Comparison of ENCODE assay signal across 8 cellular contexts in the genomic region with DNA sequence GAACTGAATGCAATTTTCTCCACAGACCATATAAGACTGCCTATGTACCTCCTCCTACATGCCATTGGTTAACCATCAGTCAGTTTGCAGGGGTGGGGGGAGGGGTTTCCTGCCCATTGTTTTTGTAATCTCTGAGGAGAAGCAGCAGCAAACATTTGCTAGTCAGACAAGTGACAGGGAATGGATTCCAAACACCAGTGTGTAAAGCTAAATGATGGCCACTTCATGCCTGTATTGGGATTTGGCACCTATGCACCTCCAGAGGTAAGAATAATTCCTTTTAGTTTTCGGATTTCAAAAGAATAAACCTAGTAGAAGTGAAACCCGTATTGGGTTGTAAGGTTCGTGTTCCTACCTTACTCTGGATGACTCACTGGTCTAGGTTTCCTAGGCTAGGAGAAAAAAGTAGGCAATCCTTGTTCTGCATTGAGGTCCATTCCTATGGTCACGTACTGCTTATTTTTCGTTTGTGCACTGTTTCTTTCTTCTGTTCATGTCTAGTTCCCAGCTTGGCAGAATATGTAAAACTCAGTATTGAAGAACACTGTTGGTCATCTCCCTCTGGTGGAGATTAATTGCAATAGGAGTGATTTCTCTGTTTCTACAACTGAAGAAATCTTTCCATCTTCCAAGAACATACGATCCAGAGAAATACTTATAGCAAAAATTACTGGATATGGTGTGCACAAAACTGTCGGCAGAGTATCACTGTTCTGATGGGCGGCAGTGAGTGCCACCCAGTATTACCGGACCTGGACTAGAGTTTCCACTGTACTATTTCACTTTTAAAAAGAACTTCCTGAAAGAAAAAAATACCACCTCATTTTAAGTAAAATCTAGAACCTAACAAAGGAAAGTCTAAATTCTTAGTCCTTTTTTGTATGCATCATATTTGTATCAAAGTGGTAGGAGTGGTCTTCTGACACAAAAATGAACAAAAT. TPM values are rescaled to one million over a fixed set of nuclear protein-coding genes. Genes with fewer than 3 reads are reported as not detected.
DNase-seq lines count a peak whose midpoint lies in the region; ATAC-seq and TF ChIP-seq lines count a peak whose summit lies in the region.

A gene (plus strand): TSS at position 150 of the 941 bp plus-strand sequence. CDS start 31 bp downstream, at position 181.

- H2AFZ ChIP-seq in PC-9, result no peak within 1 kb of the TSS

- peaks cover 59% of the 10 kb centered on the region for H3K79me2 ChIP-seq in PC-9 (ENCODE audit: low read depth)

- H3K9ac ChIP-seq in colonic mucosa (ENCODE audit: low read depth in 2 of 2, low read length in 2 of 2), result peak within 1 kb of the TSS in 1 of 2 donors; percentile 73

- H3K4me1 ChIP-seq in A673 (ENCODE audit: insufficient read depth, low read length, poor library complexity, severe bottlenecking) (peaks cover 4% of the 10 kb centered on the region), PC-9 (replicated peaks; ENCODE audit: insufficient read depth) (peaks cover 34% of the 10 kb centered on the region), colonic mucosa (no peaks in the 10 kb centered on the region)

- H4K20me1 ChIP-seq in PC-9 (ENCODE audit: insufficient read depth), result no peaks in the 10 kb centered on the region

- H3K9me3 ChIP-seq in A673 (ENCODE audit: low read depth, low read length, poor library complexity, severe bottlenecking) (peaks cover 10% of the 10 kb centered on the region), PC-9 (ENCODE audit: insufficient read depth, low read depth) (no peaks in the 10 kb centered on the region; the same call in 1 of the 2 replicates), colonic mucosa (no peaks in the 10 kb centered on the region)

- H3K27ac ChIP-seq in A673 (ENCODE audit: low read depth, low read length, poor library complexity, severe bottlenecking), result peak within 1 kb of the TSS; percentile 83
- H3K27ac ChIP-seq in PC-9, result peak within 1 kb of the TSS; percentile 99
- H3K27ac ChIP-seq in colonic mucosa, result peak within 1 kb of the TSS; percentile 71

- intact Hi-C loops in A673 (cut with micrococcal nuclease; ENCODE audit: unreplicated experiment), result loop anchor here (1.0 to 10.0 kb wide), 5 partner anchors 54 to 290 kb away; no protein-coding TSS in a partner anchor
- intact Hi-C loops in PC-9 (cut with micrococcal nuclease; ENCODE audit: unreplicated experiment), result loop anchor here (1.0 kb wide), 4 partner anchors 14 to 245 kb away; no protein-coding TSS in a partner anchor
- intact Hi-C loops in colonic mucosa (cut with DNase I), result loop anchor here (5.0 to 10.0 kb wide), 2 partner anchors 190 to 242 kb away; no protein-coding TSS in a partner anchor
- intact Hi-C loops in left colon (cut with DNase I, micrococcal nuclease), result loop anchor here in 1 of 2 donors (5.0 kb wide), 1 partner anchor 242 kb away; no protein-coding TSS in a partner anchor

- no peaks in the 10 kb centered on the region for H3K9me2 ChIP-seq in PC-9 (ENCODE audit: insufficient read depth)

- ATAC-seq in left colon (peak; percentile 83), GM18870 (IDR thresholded peaks at IDR 0.05; ENCODE audit: unreplicated experiment) (no peak)

- H3K4me3 ChIP-seq in A673 (ENCODE audit: low read depth, low read length, poor library complexity, severe bottlenecking) (peak within 1 kb of the TSS; percentile 63), GM08714 (ENCODE audit: low read length) (peak within 1 kb of the TSS; percentile 31; the same call in 1 of the 2 replicates), PC-9 (peak within 1 kb of the TSS; percentile 97), colonic mucosa (peak within 1 kb of the TSS; percentile 49)

- H3F3A ChIP-seq in PC-9 (ENCODE audit: insufficient read depth, low read depth), result peaks cover 39% of the 10 kb centered on the region

- H3K36me3 ChIP-seq in A673 (ENCODE audit: insufficient read depth, low read length, poor library complexity, severe bottlenecking) (peaks cover 37% of the 10 kb centered on the region), PC-9 (ENCODE audit: low read depth) (peaks cover 48% of the 10 kb centered on the region), colonic mucosa (no peaks in the 10 kb centered on the region)

- DNase-seq in A673 (ENCODE audit: low spot score) (peak; percentile 89), PC-9 (peak; percentile 37 to 74), colonic mucosa (peak; percentile 30), left colon (no peak), stromal cell of bone marrow (ENCODE audit: low read depth) (peak; percentile 77), HuH-7.5 (ENCODE audit: low spot score) (no peak)

- no peaks in the 10 kb centered on the region for H3K27me3 ChIP-seq in A673 (replicated peaks; ENCODE audit: insufficient read depth, low read depth, low read length, poor library complexity)
- no peaks in the 10 kb centered on the region; the same call in 1 of the 2 replicates for H3K27me3 ChIP-seq in PC-9 (ENCODE audit: insufficient read depth, low read depth)
- H3K27me3 ChIP-seq in colonic mucosa, result no peaks in the 10 kb centered on the region

- H3K4me2 ChIP-seq in PC-9, result peak within 1 kb of the TSS; percentile 74

- TSS peak; percentile 68 for BruUV-seq in A673 (replicated peaks; lab: Mats Ljungman, UMichigan)
- TSS peak; percentile 62 for BruUV-seq in PC-9 (replicated peaks; lab: Mats Ljungman, UMichigan)

- POLR2A ChIA-PET in A673 (lab: Charles Lee; ENCODE audit: low non-redundant PET), result no interaction called here
- POLR2A ChIA-PET in PC-9 (lab: Charles Lee; ENCODE audit: unreplicated experiment), result interaction anchor here (0.5 to 1.0 kb wide), 7 partner anchors 16 to 88 kb away, joined by 3 to 11 read pairs (median 3); no protein-coding TSS in a partner anchor

- peak; percentile 80 for TF ChIP-seq CTCF in A673 (conservative IDR thresholded peaks at IDR 0.05; ENCODE audit: low read depth, low read length)
- TF ChIP-seq CTCF in PC-9 (conservative IDR thresholded peaks at IDR 0.05), result peak; percentile 81
- TF ChIP-seq CTCF in colonic mucosa (IDR thresholded peaks at IDR 0.05), result peak; percentile 48

- CTCF ChIA-PET in A673 (lab: Charles Lee) (interaction anchor here (1.9 to 3.2 kb wide), 2 partner anchors 53 to 245 kb away, joined by 4 to 24 read pairs; no protein-coding TSS in a partner anchor), PC-9 (lab: Charles Lee) (interaction anchor here (0.6 kb wide), 1 partner anchor 69 kb away, joined by 10 read pairs; no protein-coding TSS in a partner anchor)

RNA-seq across cellular contexts. Expression of the gene that starts here (rescaled TPM):
- total RNA-seq in A673 (2021) (618 and 627 TPM in 2 replicates), PC-9 (2021) (1,870 and 1,886 TPM in 2 replicates), colonic mucosa (100 to 1,000 TPM in 1 of 2 donors, 10 to 100 TPM in 1; 75.6 to 257 TPM), left colon (100 to 1,000 TPM; 173 to 682 TPM)

Comparison
In these comparisons a context has a peak if more than half of its experiments do, and no peak if none do; other contexts are left out.
1. DNase-seq: peak in A673 (single experiment), PC-9 (2 of 2), colonic mucosa (single experiment) and stromal cell of bone marrow (single experiment); none in left colon (0 of 2) and HuH-7.5 (single experiment).
2. H3K4me3 ChIP-seq: peak in every context shown above with its lines; median percentile 97 in PC-9; 63 in A673; 49 in colonic mucosa; 31 in GM08714.
3. Peak in every context shown above with its lines, with median percentiles within 50 percentile points of each other: H3K27ac ChIP-seq and CTCF ChIP-seq.